1 cellular context compared by ENCODE assay signal in the genomic region with DNA sequence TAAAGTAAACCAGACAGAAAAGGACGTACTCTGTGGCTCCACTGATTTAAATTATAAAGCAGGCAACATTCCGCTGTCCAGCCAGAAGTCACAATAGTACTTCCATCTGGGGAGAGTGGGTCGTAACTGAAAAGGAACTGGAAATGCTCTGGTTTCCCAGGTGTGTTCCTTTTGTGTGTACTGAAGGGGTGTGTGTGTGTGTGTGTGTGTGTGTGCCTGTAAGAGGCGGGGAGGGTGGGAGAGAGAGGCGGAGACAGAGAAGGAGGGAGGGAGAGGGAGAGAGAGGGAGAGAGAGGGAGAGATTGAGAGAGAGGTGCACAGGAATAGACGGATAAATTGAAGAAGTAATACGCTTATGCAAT.
A peak's percentile ranks its signal among the peaks of the same experiment; 100 is the strongest.
TF ChIP-seq lines count a peak whose summit lies in the region.

No MANE protein-coding gene starts in this region.

TF ChIP-seq in K562, 482 proteins besides CTCF, POLR2A, EP300 and RAD21 (continued from another document and continues in another):
- TF ChIP-seq ASH1L (IDR thresholded peaks at IDR 0.05; ENCODE audit: borderline replicate concordance, low read depth, partially characterized antibody) (no peak), CHD4 (IDR thresholded peaks at IDR 0.05; ENCODE audit: insufficient read depth, insufficient replicate concordance, low read depth, low read length, poor library complexity, severe bottlenecking) (no peak), CBX2 (IDR thresholded peaks at IDR 0.05; ENCODE audit: insufficient read depth, low read length, poor library complexity, severe bottlenecking) (no peak), AFF4 (CRISPR knock-in tag; IDR thresholded peaks at IDR 0.05) (no peak), RUNX1 (IDR thresholded peaks at IDR 0.05; ENCODE audit: low read depth) (no peak), POLR2B (IDR thresholded peaks at IDR 0.05; ENCODE audit: low read depth, partially characterized antibody) (no peak), NRF1 (conservative IDR thresholded peaks at IDR 0.05 in 1 of 2, IDR thresholded peaks at IDR 0.05 in 1 of 2) (no peak), MTA3 (IDR thresholded peaks at IDR 0.05; ENCODE audit: borderline replicate concordance) (no peak), ZBED1 (IDR thresholded peaks at IDR 0.05) (no peak), CEBPZ (IDR thresholded peaks at IDR 0.05; ENCODE audit: borderline replicate concordance, low read depth, low read length) (no peak), KAT7 (CRISPR knock-in tag; IDR thresholded peaks at IDR 0.05; ENCODE audit: borderline replicate concordance) (no peak), RBM17 (IDR thresholded peaks at IDR 0.05; ENCODE audit: borderline replicate concordance, low read depth, low read length) (no peak), ZNF780A (CRISPR knock-in tag; IDR thresholded peaks at IDR 0.05) (no peak), NFE2L1 (tag; IDR thresholded peaks at IDR 0.05; ENCODE audit: borderline replicate concordance, low read depth) (no peak), GABPB2 (CRISPR knock-in tag; conservative IDR thresholded peaks at IDR 0.05) (no peak), PTTG1 (tag; IDR thresholded peaks at IDR 0.05; ENCODE audit: low read depth) (no peak), TOE1 (IDR thresholded peaks at IDR 0.05; ENCODE audit: borderline replicate concordance) (peak; percentile 69), TOE1 (CRISPR knock-in tag; IDR thresholded peaks at IDR 0.05; ENCODE audit: borderline replicate concordance, low read depth) (no peak), ELK1 (CRISPR knock-in tag; IDR thresholded peaks at IDR 0.05) (no peak), ARID2 (IDR thresholded peaks at IDR 0.05) (no peak), BCL6 (CRISPR knock-in tag; IDR thresholded peaks at IDR 0.05) (no peak), GABPA (tag; conservative IDR thresholded peaks at IDR 0.05; ENCODE audit: low read depth) (no peak), RBM14 (IDR thresholded peaks at IDR 0.05; ENCODE audit: borderline replicate concordance, insufficient read depth, low read depth, low read length) (no peak), ZFP36 (IDR thresholded peaks at IDR 0.05; ENCODE audit: low read depth, low read length, partially characterized antibody) (no peak), RFX5 (IDR thresholded peaks at IDR 0.05; ENCODE audit: low read depth, low read length) (no peak), SIN3A (IDR thresholded peaks at IDR 0.05; ENCODE audit: borderline replicate concordance in 2 of 2, control insufficient read depth in 1 of 2, low read depth in 2 of 2, low read length in 2 of 2) (no peak), NCOA2 (IDR thresholded peaks at IDR 0.05; ENCODE audit: partially characterized antibody in 2 of 2) (no peak), JUND (IDR thresholded peaks at IDR 0.05; ENCODE audit: borderline replicate concordance, low read depth, low read length) (no peak), JUND (tag; IDR thresholded peaks at IDR 0.05; ENCODE audit: borderline replicate concordance, low read depth, low read length) (no peak), ZKSCAN1 (IDR thresholded peaks at IDR 0.05; ENCODE audit: low read depth, low read length) (no peak), HCFC1 (IDR thresholded peaks at IDR 0.05; ENCODE audit: low read depth, low read length) (no peak), NCOR1 (IDR thresholded peaks at IDR 0.05) (no peak), NFRKB (IDR thresholded peaks at IDR 0.05; ENCODE audit: low read depth) (no peak), NFYB (IDR thresholded peaks at IDR 0.05; ENCODE audit: extremely low read depth, insufficient read length) (no peak), ZNF830 (CRISPR knock-in tag; IDR thresholded peaks at IDR 0.05) (no peak), CREB1 (IDR thresholded peaks at IDR 0.05) (no peak), CREB1 (CRISPR knock-in tag; IDR thresholded peaks at IDR 0.05) (no peak), MTA2 (IDR thresholded peaks at IDR 0.05; ENCODE audit: low read depth) (peak; percentile 44; the same call in 1 of the 2 replicates), TARDBP (IDR thresholded peaks at IDR 0.05) (0 out of 2 replicates have a peak, but pooled peaks have one; percentile 7), RBM15 (IDR thresholded peaks at IDR 0.05; ENCODE audit: insufficient read depth, low read length) (no peak), ARHGAP35 (IDR thresholded peaks at IDR 0.05; ENCODE audit: partially characterized antibody) (peak; percentile 70)
- TF ChIP-seq, protein P1, sequence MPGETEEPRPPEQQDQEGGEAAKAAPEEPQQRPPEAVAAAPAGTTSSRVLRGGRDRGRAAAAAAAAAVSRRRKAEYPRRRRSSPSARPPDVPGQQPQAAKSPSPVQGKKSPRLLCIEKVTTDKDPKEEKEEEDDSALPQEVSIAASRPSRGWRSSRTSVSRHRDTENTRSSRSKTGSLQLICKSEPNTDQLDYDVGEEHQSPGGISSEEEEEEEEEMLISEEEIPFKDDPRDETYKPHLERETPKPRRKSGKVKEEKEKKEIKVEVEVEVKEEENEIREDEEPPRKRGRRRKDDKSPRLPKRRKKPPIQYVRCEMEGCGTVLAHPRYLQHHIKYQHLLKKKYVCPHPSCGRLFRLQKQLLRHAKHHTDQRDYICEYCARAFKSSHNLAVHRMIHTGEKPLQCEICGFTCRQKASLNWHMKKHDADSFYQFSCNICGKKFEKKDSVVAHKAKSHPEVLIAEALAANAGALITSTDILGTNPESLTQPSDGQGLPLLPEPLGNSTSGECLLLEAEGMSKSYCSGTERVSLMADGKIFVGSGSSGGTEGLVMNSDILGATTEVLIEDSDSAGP (CRISPR knock-in tag; IDR thresholded peaks at IDR 0.05), result no peak
- TF ChIP-seq, protein P2, sequence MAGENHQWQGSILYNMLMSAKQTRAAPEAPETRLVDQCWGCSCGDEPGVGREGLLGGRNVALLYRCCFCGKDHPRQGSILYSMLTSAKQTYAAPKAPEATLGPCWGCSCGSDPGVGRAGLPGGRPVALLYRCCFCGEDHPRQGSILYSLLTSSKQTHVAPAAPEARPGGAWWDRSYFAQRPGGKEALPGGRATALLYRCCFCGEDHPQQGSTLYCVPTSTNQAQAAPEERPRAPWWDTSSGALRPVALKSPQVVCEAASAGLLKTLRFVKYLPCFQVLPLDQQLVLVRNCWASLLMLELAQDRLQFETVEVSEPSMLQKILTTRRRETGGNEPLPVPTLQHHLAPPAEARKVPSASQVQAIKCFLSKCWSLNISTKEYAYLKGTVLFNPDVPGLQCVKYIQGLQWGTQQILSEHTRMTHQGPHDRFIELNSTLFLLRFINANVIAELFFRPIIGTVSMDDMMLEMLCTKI (IDR thresholded peaks at IDR 0.05; ENCODE audit: partially characterized antibody), result no peak
- TF ChIP-seq, protein P3, sequence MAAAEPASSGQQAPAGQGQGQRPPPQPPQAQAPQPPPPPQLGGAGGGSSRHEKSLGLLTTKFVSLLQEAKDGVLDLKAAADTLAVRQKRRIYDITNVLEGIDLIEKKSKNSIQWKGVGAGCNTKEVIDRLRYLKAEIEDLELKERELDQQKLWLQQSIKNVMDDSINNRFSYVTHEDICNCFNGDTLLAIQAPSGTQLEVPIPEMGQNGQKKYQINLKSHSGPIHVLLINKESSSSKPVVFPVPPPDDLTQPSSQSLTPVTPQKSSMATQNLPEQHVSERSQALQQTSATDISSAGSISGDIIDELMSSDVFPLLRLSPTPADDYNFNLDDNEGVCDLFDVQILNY (CRISPR knock-in tag; IDR thresholded peaks at IDR 0.05), result no peak
- TF ChIP-seq, protein P4, sequence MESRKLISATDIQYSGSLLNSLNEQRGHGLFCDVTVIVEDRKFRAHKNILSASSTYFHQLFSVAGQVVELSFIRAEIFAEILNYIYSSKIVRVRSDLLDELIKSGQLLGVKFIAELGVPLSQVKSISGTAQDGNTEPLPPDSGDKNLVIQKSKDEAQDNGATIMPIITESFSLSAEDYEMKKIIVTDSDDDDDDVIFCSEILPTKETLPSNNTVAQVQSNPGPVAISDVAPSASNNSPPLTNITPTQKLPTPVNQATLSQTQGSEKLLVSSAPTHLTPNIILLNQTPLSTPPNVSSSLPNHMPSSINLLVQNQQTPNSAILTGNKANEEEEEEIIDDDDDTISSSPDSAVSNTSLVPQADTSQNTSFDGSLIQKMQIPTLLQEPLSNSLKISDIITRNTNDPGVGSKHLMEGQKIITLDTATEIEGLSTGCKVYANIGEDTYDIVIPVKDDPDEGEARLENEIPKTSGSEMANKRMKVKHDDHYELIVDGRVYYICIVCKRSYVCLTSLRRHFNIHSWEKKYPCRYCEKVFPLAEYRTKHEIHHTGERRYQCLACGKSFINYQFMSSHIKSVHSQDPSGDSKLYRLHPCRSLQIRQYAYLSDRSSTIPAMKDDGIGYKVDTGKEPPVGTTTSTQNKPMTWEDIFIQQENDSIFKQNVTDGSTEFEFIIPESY (CRISPR knock-in tag; IDR thresholded peaks at IDR 0.05), result no peak
- TF ChIP-seq, protein P5, sequence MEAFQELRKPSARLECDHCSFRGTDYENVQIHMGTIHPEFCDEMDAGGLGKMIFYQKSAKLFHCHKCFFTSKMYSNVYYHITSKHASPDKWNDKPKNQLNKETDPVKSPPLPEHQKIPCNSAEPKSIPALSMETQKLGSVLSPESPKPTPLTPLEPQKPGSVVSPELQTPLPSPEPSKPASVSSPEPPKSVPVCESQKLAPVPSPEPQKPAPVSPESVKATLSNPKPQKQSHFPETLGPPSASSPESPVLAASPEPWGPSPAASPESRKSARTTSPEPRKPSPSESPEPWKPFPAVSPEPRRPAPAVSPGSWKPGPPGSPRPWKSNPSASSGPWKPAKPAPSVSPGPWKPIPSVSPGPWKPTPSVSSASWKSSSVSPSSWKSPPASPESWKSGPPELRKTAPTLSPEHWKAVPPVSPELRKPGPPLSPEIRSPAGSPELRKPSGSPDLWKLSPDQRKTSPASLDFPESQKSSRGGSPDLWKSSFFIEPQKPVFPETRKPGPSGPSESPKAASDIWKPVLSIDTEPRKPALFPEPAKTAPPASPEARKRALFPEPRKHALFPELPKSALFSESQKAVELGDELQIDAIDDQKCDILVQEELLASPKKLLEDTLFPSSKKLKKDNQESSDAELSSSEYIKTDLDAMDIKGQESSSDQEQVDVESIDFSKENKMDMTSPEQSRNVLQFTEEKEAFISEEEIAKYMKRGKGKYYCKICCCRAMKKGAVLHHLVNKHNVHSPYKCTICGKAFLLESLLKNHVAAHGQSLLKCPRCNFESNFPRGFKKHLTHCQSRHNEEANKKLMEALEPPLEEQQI (IDR thresholded peaks at IDR 0.05), result peak; percentile 10; the same call in 1 of the 2 replicates
